8 cellular contexts compared by ENCODE assay signal in the genomic region with DNA sequence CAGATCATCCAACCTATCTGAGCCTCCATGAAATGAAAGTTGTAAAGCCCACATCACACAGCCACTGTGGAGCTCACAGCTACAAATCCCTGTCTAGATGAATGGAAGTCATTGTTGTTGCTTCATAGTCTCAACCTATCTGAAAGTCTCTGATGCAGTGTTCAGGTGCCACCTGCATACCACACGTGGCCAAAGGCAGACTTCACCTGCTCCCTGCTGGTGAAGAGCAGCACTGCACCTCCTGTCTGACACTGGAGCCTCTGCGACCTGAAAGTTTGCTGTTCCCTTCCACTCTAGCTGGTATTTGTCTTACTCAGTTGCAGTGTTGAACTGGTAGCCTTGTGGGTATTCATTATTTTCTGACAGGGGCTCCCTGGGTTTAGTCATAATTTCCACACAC. TPM values are rescaled to one million over a fixed set of nuclear protein-coding genes. Genes with fewer than 3 reads are reported as not detected.
DNase-seq lines count a peak whose midpoint lies in the region; ATAC-seq and TF ChIP-seq lines count a peak whose summit lies in the region.

No MANE protein-coding gene starts in this region.

- in situ Hi-C loops in ACHN (cut with HindIII; ENCODE audit: low pct_ligation_motif_present, low pct_unique_long_range_greater_than_20kb, low sequenced_read_pairs) = no loop called here

- DNase-seq in ACHN = peak; percentile 26
- DNase-seq in activated CD4-positive, alpha-beta T cell treated with anti-CD3 and anti-CD28 coated beads for 36 hours = peak; percentile 80
- no peak for DNase-seq in fibroblast of pulmonary artery (ENCODE audit: low read depth)
- peak; percentile 67 for DNase-seq in stimulated activated CD8-positive, alpha-beta memory T cell treated with anti-CD3 and anti-CD28 coated beads, Interleukin-4, amount 100 ng/mL, for 48 hours
- DNase-seq in HuH-7.5 (ENCODE audit: low spot score) = no peak

- no peak overlapping the region for H3K4me3 Mint-ChIP-seq in activated CD4-positive, alpha-beta T cell treated with anti-CD3 and anti-CD28 coated beads for 36 hours

- H3K27ac Mint-ChIP-seq in activated CD4-positive, alpha-beta T cell treated with anti-CD3 and anti-CD28 coated beads for 36 hours = no peak overlapping the region

- POLR2A ChIA-PET in activated CD4-positive, alpha-beta T cell treated with anti-CD3 and anti-CD28 coated beads for 36 hours (lab: Charles Lee) = no interaction called here

- peaks cover 9% of the 10 kb centered on the region for H3K27me3 Mint-ChIP-seq in activated CD4-positive, alpha-beta T cell treated with anti-CD3 and anti-CD28 coated beads for 36 hours

- ATAC-seq in GM18858 (IDR thresholded peaks at IDR 0.05; ENCODE audit: unreplicated experiment) = peak; percentile 72
- peak; percentile 54 for ATAC-seq in HG03378 (IDR thresholded peaks at IDR 0.05; ENCODE audit: unreplicated experiment)
- peak; percentile 94 for ATAC-seq in activated CD4-positive, alpha-beta T cell treated with anti-CD3 and anti-CD28 coated beads for 36 hours
- no peak for ATAC-seq in HG03571 (IDR thresholded peaks at IDR 0.05; ENCODE audit: unreplicated experiment)

- H3K4me3 ChIP-seq in fibroblast of pulmonary artery (replicated peaks; ENCODE audit: low read depth, low read length) = no peak overlapping the region

- H3K4me1 Mint-ChIP-seq in activated CD4-positive, alpha-beta T cell treated with anti-CD3 and anti-CD28 coated beads for 36 hours = no peaks in the 10 kb centered on the region

- H3K9me3 Mint-ChIP-seq in activated CD4-positive, alpha-beta T cell treated with anti-CD3 and anti-CD28 coated beads for 36 hours (ENCODE audit: low read depth) = no peaks in the 10 kb centered on the region

- TF ChIP-seq CTCF in fibroblast of pulmonary artery (IDR thresholded peaks at IDR 0.05; ENCODE audit: low read length, missing control alignments) = peak; percentile 43

- H3K36me3 Mint-ChIP-seq in activated CD4-positive, alpha-beta T cell treated with anti-CD3 and anti-CD28 coated beads for 36 hours (ENCODE audit: low read depth) = no peaks in the 10 kb centered on the region

- CTCF ChIA-PET in activated CD4-positive, alpha-beta T cell treated with anti-CD3 and anti-CD28 coated beads for 36 hours (lab: Charles Lee) = interaction anchor here (0.6 to 1.0 kb wide), 2 partner anchors 211 to 407 kb away, joined by 3 read pairs; no protein-coding TSS in a partner anchor

- intact Hi-C loops in activated CD4-positive, alpha-beta T cell treated with anti-CD3 and anti-CD28 coated beads for 36 hours (cut with DNase I, micrococcal nuclease) = loop anchor here in 1 of 2 experiments (2.0 to 5.0 kb wide), 2 partner anchors 46 to 399 kb away; a partner anchor contains a TSS

RNA-seq across cellular contexts. Expression of a gene that starts 18.4 kb away (rescaled TPM):
- total RNA-seq in activated CD4-positive, alpha-beta T cell treated with anti-CD3 and anti-CD28 coated beads for 36 hours = not detected

RNA-seq across cellular contexts. Expression of a gene that starts 34.9 kb away (rescaled TPM):
- total RNA-seq in activated CD4-positive, alpha-beta T cell treated with anti-CD3 and anti-CD28 coated beads for 36 hours = not detected

Comparison
In these comparisons a context has a peak if more than half of its experiments do, and no peak if none do; other contexts are left out.
1. DNase-seq: peak in ACHN (single experiment), activated CD4-positive, alpha-beta T cell treated with anti-CD3 and anti-CD28 coated beads for 36 hours (single experiment) and stimulated activated CD8-positive, alpha-beta memory T cell treated with anti-CD3 and anti-CD28 coated beads, Interleukin-4, amount 100 ng/mL, for 48 hours (single experiment); none in fibroblast of pulmonary artery (single experiment) and HuH-7.5 (single experiment).